Comparison of ENCODE assay signal across 15 cellular contexts in the genomic region with DNA sequence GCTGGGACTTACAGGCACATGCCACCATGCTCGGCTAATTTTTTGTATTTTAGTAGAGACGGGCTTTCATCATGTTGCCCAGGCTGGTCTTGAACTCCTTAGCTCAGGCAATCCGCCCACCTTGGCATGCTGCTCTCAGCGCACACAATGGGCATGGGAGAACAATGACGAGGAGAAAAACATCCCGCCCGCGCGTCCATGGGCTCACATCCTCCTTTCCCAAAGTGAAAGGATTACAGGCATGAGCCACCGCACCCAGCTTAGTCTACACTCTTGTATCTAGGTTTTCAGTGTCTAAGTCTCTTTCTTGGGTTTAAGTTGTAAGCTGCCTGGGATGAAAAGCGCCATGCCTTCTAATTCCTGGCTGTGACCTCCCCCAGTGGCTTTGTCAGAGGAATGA. TPM values are rescaled to one million over a fixed set of nuclear protein-coding genes. Genes with fewer than 3 reads are reported as not detected.
A peak's percentile ranks its signal among the peaks of the same experiment; 100 is the strongest.
DNase-seq lines count a peak whose midpoint lies in the region; ATAC-seq and TF ChIP-seq lines count a peak whose summit lies in the region.
"Had no signal": no experiment of that assay in that cellular context is flagged by ENCODE, and none has a peak within 500 bp of the region (broad histone marks: within the 10 kb centered on the region; RNA-seq: fewer than 3 reads in every experiment).

No MANE protein-coding gene starts in this region.

- no peaks in the 10 kb centered on the region for H3K9me3 Mint-ChIP-seq in activated CD8-positive, alpha-beta memory T cell treated with anti-CD3 and anti-CD28 coated beads, Interleukin-2, amount 10 ng/mL, durations not matched to agents 7 days and 5 days (ENCODE audit: low read depth)
- no peaks in the 10 kb centered on the region for H3K9me3 Mint-ChIP-seq in Calu3 (ENCODE audit: low read depth, unreplicated experiment)
- H3K9me3 Mint-ChIP-seq in stimulated activated naive CD8-positive, alpha-beta T cell treated with anti-CD3 and anti-CD28 coated beads, Interleukin-15, amount 100 ng/mL, for 72 hours, result no peaks in the 10 kb centered on the region
- H3K9me3 Mint-ChIP-seq: activated T-helper 17 cell treated with anti-CD3 and anti-CD28 coated beads, Interleukin-2, amount 50 U/mL, for 72 hours; nephron had no signal

- no peaks in the 10 kb centered on the region for H3K9me3 ChIP-seq in psoas muscle

- 58 to 69% (median 62%) methylated on average over 11 of the region's 11 CpGs for WGBS in psoas muscle, 3 donors

- no peak overlapping the region for H3K4me3 ChIP-seq in psoas muscle

- no peaks in the 10 kb centered on the region for H3K36me3 ChIP-seq in psoas muscle (ENCODE audit: insufficient read depth in 1 of 2, low read depth in 1 of 2)

- H3K27me3 Mint-ChIP-seq in activated CD8-positive, alpha-beta memory T cell treated with anti-CD3 and anti-CD28 coated beads, Interleukin-2, amount 10 ng/mL, durations not matched to agents 7 days and 5 days, result peaks cover 58% of the 10 kb centered on the region
- no peaks in the 10 kb centered on the region for H3K27me3 Mint-ChIP-seq in Calu3 (ENCODE audit: unreplicated experiment)
- H3K27me3 Mint-ChIP-seq in stimulated activated naive CD8-positive, alpha-beta T cell treated with anti-CD3 and anti-CD28 coated beads, Interleukin-15, amount 100 ng/mL, for 72 hours, result peaks cover 58% of the 10 kb centered on the region

- no peak for ATAC-seq in activated CD8-positive, alpha-beta memory T cell treated with anti-CD3 and anti-CD28 coated beads, Interleukin-2, amount 10 ng/mL, durations not matched to agents 7 days and 5 days
- ATAC-seq in left cardiac atrium (peak; percentile 4 to 12), psoas muscle (no peak)
- ATAC-seq in stimulated activated naive CD8-positive, alpha-beta T cell treated with anti-CD3 and anti-CD28 coated beads, Interleukin-15, amount 100 ng/mL, for 72 hours, result no peak
- ATAC-seq: activated T-helper 17 cell treated with anti-CD3 and anti-CD28 coated beads, Interleukin-2, amount 50 U/mL, for 72 hours had no signal

- H3K27ac Mint-ChIP-seq in activated CD8-positive, alpha-beta memory T cell treated with anti-CD3 and anti-CD28 coated beads, Interleukin-2, amount 10 ng/mL, durations not matched to agents 7 days and 5 days, result no peak overlapping the region
- H3K27ac Mint-ChIP-seq in Calu3 (ENCODE audit: unreplicated experiment), result no peak overlapping the region
- H3K27ac Mint-ChIP-seq in stimulated activated naive CD8-positive, alpha-beta T cell treated with anti-CD3 and anti-CD28 coated beads, Interleukin-15, amount 100 ng/mL, for 72 hours, result no peak overlapping the region
- H3K27ac Mint-ChIP-seq: nephron had no signal

- H3K36me3 Mint-ChIP-seq in activated CD8-positive, alpha-beta memory T cell treated with anti-CD3 and anti-CD28 coated beads, Interleukin-2, amount 10 ng/mL, durations not matched to agents 7 days and 5 days, result no peaks in the 10 kb centered on the region
- H3K36me3 Mint-ChIP-seq in Calu3 (ENCODE audit: insufficient read depth, unreplicated experiment), result peaks cover 14% of the 10 kb centered on the region

- no peak overlapping the region for H3K4me3 Mint-ChIP-seq in activated CD8-positive, alpha-beta memory T cell treated with anti-CD3 and anti-CD28 coated beads, Interleukin-2, amount 10 ng/mL, durations not matched to agents 7 days and 5 days
- no peak overlapping the region for H3K4me3 Mint-ChIP-seq in Calu3 (ENCODE audit: low read depth, unreplicated experiment)
- H3K4me3 Mint-ChIP-seq in stimulated activated naive CD8-positive, alpha-beta T cell treated with anti-CD3 and anti-CD28 coated beads, Interleukin-15, amount 100 ng/mL, for 72 hours, result no peak overlapping the region

- DNase-seq in CD1c-positive myeloid dendritic cell (ENCODE audit: extremely low spot score) (peak; percentile 82), left cardiac atrium (no peak), psoas muscle (peak in 1 of 2 donors; percentile 32), COLO668 (lab: John Stamatoyannopoulos, UW; ENCODE audit: unreplicated experiment) (no peak), Calu3 (no peak), mucosa of gallbladder (ENCODE audit: low spot score) (no peak)
- peak; percentile 36 for DNase-seq in activated CD8-positive, alpha-beta memory T cell treated with anti-CD3 and anti-CD28 coated beads, Interleukin-2, amount 10 ng/mL, durations not matched to agents 7 days and 5 days
- DNase-seq in stimulated activated naive CD8-positive, alpha-beta T cell treated with anti-CD3 and anti-CD28 coated beads, Interleukin-15, amount 100 ng/mL, for 72 hours, result no peak
- DNase-seq: effector CD4-positive, alpha-beta T cell; mammary epithelial cell; NCI-H1436; NCI-H2227 treated with DMSO at 0.1 percent for 48 hours; stimulated activated naive CD4-positive, alpha-beta T cell treated with Interleukin-2 at 50 U/mL for 16 hours had no signal

- intact Hi-C loops in left cardiac atrium (cut with DNase I) (no loop called here), psoas muscle (cut with DNase I) (no loop called here), Calu3 (cut with micrococcal nuclease; ENCODE audit: unreplicated experiment) (loop anchor here (5.0 kb wide), 1 partner anchor 35 kb away; no protein-coding TSS in a partner anchor)

- no peaks in the 10 kb centered on the region for H3K4me1 ChIP-seq in psoas muscle

- BruUV-seq in Calu3 (replicated peaks; lab: Mats Ljungman, UMichigan), result no TSS peak

- peaks cover 9% of the 10 kb centered on the region for H3K4me1 Mint-ChIP-seq in activated CD8-positive, alpha-beta memory T cell treated with anti-CD3 and anti-CD28 coated beads, Interleukin-2, amount 10 ng/mL, durations not matched to agents 7 days and 5 days
- H3K4me1 Mint-ChIP-seq in Calu3 (ENCODE audit: low read depth, unreplicated experiment), result peaks cover 29% of the 10 kb centered on the region
- peaks cover 17% of the 10 kb centered on the region for H3K4me1 Mint-ChIP-seq in stimulated activated naive CD8-positive, alpha-beta T cell treated with anti-CD3 and anti-CD28 coated beads, Interleukin-15, amount 100 ng/mL, for 72 hours
- H3K4me1 Mint-ChIP-seq: activated T-helper 17 cell treated with anti-CD3 and anti-CD28 coated beads, Interleukin-2, amount 50 U/mL, for 72 hours had no signal

- TF ChIP-seq CTCF in psoas muscle (IDR thresholded peaks at IDR 0.05) (no peak), Calu3 (IDR thresholded peaks at IDR 0.05; ENCODE audit: unreplicated experiment) (no peak)

- peaks cover 0 to 39% (median 10%) of the 10 kb centered on the region in 3 donors for H3K27me3 ChIP-seq in psoas muscle (ENCODE audit: insufficient read depth in 3 of 3, low read length in 2 of 3)

- H3K27ac ChIP-seq in psoas muscle, result peak overlapping the region; percentile 48

- CTCF ChIA-PET in activated CD8-positive, alpha-beta memory T cell treated with anti-CD3 and anti-CD28 coated beads, Interleukin-2, amount 10 ng/mL, durations not matched to agents 7 days and 5 days (lab: Charles Lee), result interaction anchor here (0.8 to 2.6 kb wide), 6 partner anchors 11 to 145 kb away, joined by 3 to 10 read pairs (median 4); no protein-coding TSS in a partner anchor
- CTCF ChIA-PET in Calu3 (lab: Charles Lee), result interaction anchor here (2.1 kb wide), 1 partner anchor 14 kb away, joined by 8 read pairs; no protein-coding TSS in a partner anchor

RNA-seq across cellular contexts. Expression of gene CDK18, which starts 37.9 kb away (rescaled TPM):
- 1 to 10 TPM; 4.0 to 5.2 TPM for total RNA-seq in activated CD8-positive, alpha-beta memory T cell treated with anti-CD3 and anti-CD28 coated beads, Interleukin-2, amount 10 ng/mL, durations not matched to agents 7 days and 5 days
- 100 to 1,000 TPM; 102 to 118 TPM for total RNA-seq in left cardiac atrium
- total RNA-seq in psoas muscle, result 10 to 100 TPM in 1 of 4 donors, 1 to 10 TPM in 3; 3.9 to 11.9 (median 6.0) TPM
- polyA plus RNA-seq in psoas muscle, result 1 to 10 TPM; 1.5 to 2.1 (median 1.6) TPM
- 42.1 and 44.0 TPM in 2 replicates for total RNA-seq in Calu3 (2022)
- 76.4 TPM for total RNA-seq in mucosa of gallbladder

Comparison
In these comparisons a context has a peak if more than half of its experiments do, and no peak if none do; other contexts are left out.
1. DNase-seq: peak in CD1c-positive myeloid dendritic cell (single experiment) and activated CD8-positive, alpha-beta memory T cell treated with anti-CD3 and anti-CD28 coated beads, Interleukin-2, amount 10 ng/mL, durations not matched to agents 7 days and 5 days (single experiment); none in left cardiac atrium (single experiment), COLO668 (single experiment), Calu3 (single experiment), stimulated activated naive CD8-positive, alpha-beta T cell treated with anti-CD3 and anti-CD28 coated beads, Interleukin-15, amount 100 ng/mL, for 72 hours (0 of 2) and mucosa of gallbladder (single experiment).
2. ATAC-seq: peak in left cardiac atrium (2 of 2); none in activated CD8-positive, alpha-beta memory T cell treated with anti-CD3 and anti-CD28 coated beads, Interleukin-2, amount 10 ng/mL, durations not matched to agents 7 days and 5 days (single experiment), psoas muscle (0 of 4) and stimulated activated naive CD8-positive, alpha-beta T cell treated with anti-CD3 and anti-CD28 coated beads, Interleukin-15, amount 100 ng/mL, for 72 hours (single experiment).